Comparison of ENCODE assay signal across 9 cellular contexts in the genomic region with DNA sequence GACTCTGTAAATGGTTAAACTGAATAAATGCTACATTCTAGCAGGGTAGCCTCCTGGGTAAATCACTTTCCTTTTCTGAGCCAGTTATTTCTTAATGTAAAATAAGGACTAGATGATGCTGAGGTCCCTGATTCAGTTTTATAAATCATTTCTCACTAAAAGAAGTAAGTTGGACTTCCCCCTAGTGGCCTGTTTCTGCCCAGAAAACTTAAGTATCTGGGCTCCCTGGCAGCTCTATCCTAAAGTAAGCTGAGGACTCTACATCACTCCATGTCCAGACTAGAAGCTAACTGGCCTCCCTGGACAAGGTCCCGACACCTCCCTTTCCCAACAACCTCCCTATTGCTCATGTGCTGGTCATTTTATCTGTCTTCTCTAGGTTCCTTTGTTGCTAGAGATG. TPM values are rescaled to one million over a fixed set of nuclear protein-coding genes. Genes with fewer than 3 reads are reported as not detected.
DNase-seq lines count a peak whose midpoint lies in the region; ATAC-seq, FAIRE-seq and TF ChIP-seq lines count a peak whose summit lies in the region.
"Had no signal": no experiment of that assay in that cellular context is flagged by ENCODE, and none has a peak within 500 bp of the region (broad histone marks: within the 10 kb centered on the region; RNA-seq: fewer than 3 reads in every experiment).

No MANE protein-coding gene starts in this region.

- H3K36me3 ChIP-seq in mammary epithelial cell (ENCODE audit: insufficient read depth, low read length) (peaks cover 35% of the 10 kb centered on the region), pancreas (peaks cover 13 to 51% (median 39%) of the 10 kb centered on the region in 3 donors)

- dilution Hi-C loops in mammary epithelial cell (cut with HindIII; ENCODE audit: low sequenced_read_pairs): loop anchor here (5.0 to 10.0 kb wide), 4 partner anchors 95 to 382 kb away; partner anchors contain the start of gene PIGV

- in situ Hi-C loops in mammary epithelial cell (cut with MboI; ENCODE audit: low sequenced_read_pairs in 2 of 2): loop anchor here in 1 of 2 donors (10.0 kb wide), 1 partner anchor 282 kb away; no protein-coding TSS in a partner anchor

- 50% methylated on average over 1 of the region's 1 CpG for WGBS in mammary epithelial cell (ENCODE audit: low coverage, missing lambda C conversion rate)
- WGBS in pancreas, 2 donors: 60 to 73% methylated on average over 1 of the region's 1 CpG

- H3K9me3 ChIP-seq in mammary epithelial cell (replicated peaks; ENCODE audit: insufficient read depth, low read length): no peaks in the 10 kb centered on the region
- no peaks in the 10 kb centered on the region for H3K9me3 ChIP-seq in pancreas

- no peak for ATAC-seq in pancreas

- peaks cover 59% of the 10 kb centered on the region for H3K79me2 ChIP-seq in mammary epithelial cell (ENCODE audit: insufficient read depth, low read length)

- H2AFZ ChIP-seq in mammary epithelial cell (ENCODE audit: low read depth, low read length): no peak overlapping the region

- H3K4me2 ChIP-seq in mammary epithelial cell (ENCODE audit: insufficient read depth, low read depth, low read length): no peak overlapping the region

- DNase-seq in NCI-H2227 (lab: John Stamatoyannopoulos, UW; ENCODE audit: unreplicated experiment): peak; percentile 27
- DNase-seq in NCI-H2227 treated with DMSO at 0.1 percent for 48 hours (lab: John Stamatoyannopoulos, UW): no peak
- peak; percentile 22 for DNase-seq in MV-4-11 (lab: John Stamatoyannopoulos, UW)
- DNase-seq in mammary epithelial cell: no peak
- DNase-seq in pancreas: no peak
- DNase-seq in HuH-7 (ENCODE audit: low spot score): no peak
- no peak for DNase-seq in NOMO-1 treated with dmso at 0.1 percent for 144 hours (lab: John Stamatoyannopoulos, UW; ENCODE audit: unreplicated experiment)
- no peak for DNase-seq in activated CD4-positive, alpha-beta T cell treated with anti-CD3 and anti-CD28 coated beads, Interleukin-2, amount 50 U/mL, for 4 hours
- DNase-seq: NCI-H2029 had no signal

- H3K4me3 ChIP-seq in mammary epithelial cell (replicated peaks in 1 of 3; ENCODE audit: insufficient read depth in 1 of 3, low read depth in 2 of 3, low read length in 3 of 3): no peak overlapping the region
- H3K4me3 ChIP-seq in pancreas: no peak overlapping the region

- no peak overlapping the region for H3K9ac ChIP-seq in mammary epithelial cell (ENCODE audit: insufficient read depth, low read length)

- no TSS peak for BruUV-seq in mammary epithelial cell (replicated peaks; lab: Mats Ljungman, UMichigan)

- H3K4me1 ChIP-seq in mammary epithelial cell (ENCODE audit: insufficient read depth, low read length) (peaks cover 18% of the 10 kb centered on the region), pancreas (peaks cover 6 to 8% (median 8%) of the 10 kb centered on the region in 3 donors)

- CTCF ChIA-PET in mammary epithelial cell (lab: Charles Lee; ENCODE audit: low non-redundant PET): interaction anchor here (0.6 to 1.0 kb wide), 3 partner anchors 20 to 82 kb away, joined by 3 to 6 read pairs (median 4); no protein-coding TSS in a partner anchor

- H3K27ac ChIP-seq in mammary epithelial cell (ENCODE audit: insufficient read depth, low read depth, low read length) (no peak overlapping the region), pancreas (no peak overlapping the region)

- FAIRE-seq in pancreas (lab: Jason Lieb, UNC): no peak

- H4K20me1 ChIP-seq in mammary epithelial cell (ENCODE audit: insufficient read depth, low read length): no peaks in the 10 kb centered on the region

- TF ChIP-seq CTCF in mammary epithelial cell (conservative IDR thresholded peaks at IDR 0.05 in 1 of 2, IDR thresholded peaks at IDR 0.05 in 1 of 2; ENCODE audit: extremely low read depth in 1 of 2, insufficient read depth in 1 of 2, low read depth in 1 of 2, low read length in 2 of 2): peak; percentile 43 to 54
- peak; percentile 16 to 32 (median 26) for TF ChIP-seq CTCF in pancreas (IDR thresholded peaks at IDR 0.05)

- H3K27me3 ChIP-seq in mammary epithelial cell (ENCODE audit: insufficient read depth, low read length) (no peaks in the 10 kb centered on the region), pancreas (no peaks in the 10 kb centered on the region)

- intact Hi-C loops in mammary epithelial cell (cut with micrococcal nuclease) (no loop called here), pancreas (cut with DNase I) (no loop called here)

RNA-seq across cellular contexts. Expression of gene GPN2, which starts 3.0 kb away (rescaled TPM):
- 10 to 100 TPM; 14.7 to 48.3 TPM for total RNA-seq in mammary epithelial cell
- 39.5 TPM for polyA plus RNA-seq in mammary epithelial cell
- polyA minus RNA-seq in mammary epithelial cell: 62.3 TPM
- total RNA-seq in pancreas: 10 to 100 TPM in 5 of 6 donors, 1 to 10 TPM in 1; 9.4 to 14.1 (median 11.3) TPM
- 10 to 100 TPM; 11.8 to 14.2 TPM for polyA plus RNA-seq in pancreas

RNA-seq across cellular contexts. Expression of gene GPATCH3, which starts 13.1 kb away (rescaled TPM):
- total RNA-seq in mammary epithelial cell (10 to 100 TPM; 10.8 to 19.4 TPM), pancreas (1 to 10 TPM; 3.9 to 8.0 (median 6.1) TPM)
- polyA plus RNA-seq in mammary epithelial cell (8.2 TPM), pancreas (10 to 100 TPM; 13.9 to 18.1 TPM)
- 19.7 TPM for polyA minus RNA-seq in mammary epithelial cell

RNA-seq across cellular contexts. Expression of gene SFN, which starts 24.2 kb away (rescaled TPM):
- total RNA-seq in mammary epithelial cell: 1,000 to 10,000 TPM; 1,135 to 2,555 TPM
- polyA plus RNA-seq in mammary epithelial cell: 2,641 TPM
- polyA minus RNA-seq in mammary epithelial cell: 1,141 TPM
- total RNA-seq in pancreas: 1 to 10 TPM in 3 of 6 donors, under 1 TPM in 2, not detected in 1; 0.28 to 1.8 (median 1.0) TPM
- under 1 TPM; 0.46 to 0.77 TPM for polyA plus RNA-seq in pancreas

RNA-seq across cellular contexts. Expression of gene NR0B2, which starts 26.6 kb away (rescaled TPM):
- total RNA-seq in mammary epithelial cell (not detected), pancreas (10 to 100 TPM in 4 of 6 donors, 1 to 10 TPM in 2; 7.5 to 29.4 (median 11.4) TPM)
- polyA plus RNA-seq in mammary epithelial cell (not detected), pancreas (10 to 100 TPM; 20.9 to 37.5 TPM)
- not detected for polyA minus RNA-seq in mammary epithelial cell

RNA-seq across cellular contexts. Expression of gene NUDC, which starts 34.4 kb away (rescaled TPM):
- 10 to 100 TPM; 22.7 to 96.8 TPM for total RNA-seq in mammary epithelial cell
- 61.7 TPM for polyA plus RNA-seq in mammary epithelial cell
- 90.6 TPM for polyA minus RNA-seq in mammary epithelial cell
- 10 to 100 TPM; 25.6 to 42.5 (median 31.5) TPM for total RNA-seq in pancreas
- polyA plus RNA-seq in pancreas: 10 to 100 TPM; 42.8 to 54.1 TPM

Comparison
In these comparisons a context has a peak if more than half of its experiments do, and no peak if none do; other contexts are left out.
1. DNase-seq: peak in NCI-H2227 (single experiment) and MV-4-11 (single experiment); none in NCI-H2227 treated with DMSO at 0.1 percent for 48 hours (single experiment), mammary epithelial cell (single experiment), pancreas (0 of 6), HuH-7 (single experiment), NOMO-1 treated with dmso at 0.1 percent for 144 hours (single experiment) and activated CD4-positive, alpha-beta T cell treated with anti-CD3 and anti-CD28 coated beads, Interleukin-2, amount 50 U/mL, for 4 hours (0 of 2).
2. RNA of gene SFN, which starts 24.2 kb away (total RNA-seq): 1,135 to 2,555 TPM in mammary epithelial cell; 0.28 to 1.8 TPM in pancreas; every median in the first group is over 100 times any median in the second.